ENCODE assay signal across 21 cellular contexts in the genomic region with DNA sequence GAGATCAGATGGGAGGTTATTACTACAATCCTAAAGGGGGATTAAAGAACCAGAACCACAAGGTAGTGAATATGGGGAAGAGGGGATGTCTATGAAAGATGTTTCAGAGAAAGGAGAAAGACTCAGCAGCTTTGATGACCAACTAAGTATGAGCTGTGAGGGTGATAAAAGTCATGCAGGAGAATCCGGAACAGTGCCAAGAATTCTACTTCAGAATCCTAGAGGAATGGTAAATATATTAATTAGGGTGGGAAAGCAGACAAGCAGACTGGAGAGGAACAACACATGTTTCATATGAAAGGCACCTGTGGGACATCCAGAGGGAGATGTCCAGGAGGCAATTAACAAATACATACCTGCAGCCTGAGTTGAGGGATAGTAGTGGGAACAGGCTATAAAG.
DNase-seq lines count a peak whose midpoint lies in the region; ATAC-seq, FAIRE-seq and TF ChIP-seq lines count a peak whose summit lies in the region.
"Had no signal": no experiment of that assay in that cellular context is flagged by ENCODE, and none has a peak within 500 bp of the region (broad histone marks: within the 10 kb centered on the region; RNA-seq: fewer than 3 reads in every experiment).

No MANE protein-coding gene starts in this region.

- peaks cover 32% of the 10 kb centered on the region for H3K4me1 Mint-ChIP-seq in T-helper 1 cell treated with Interleukin-12 subunit alpha and Interleukin-12 subunit beta and Interleukin-4 antibody, amounts not matched to agents 30 μg/mL and 1 μg/mL, for 36 hours (ENCODE audit: low read depth)
- H3K4me1 Mint-ChIP-seq in T-helper 17 cell: peaks cover 17% of the 10 kb centered on the region

- no peak for TF ChIP-seq CTCF in A673 (conservative IDR thresholded peaks at IDR 0.05; ENCODE audit: low read depth, low read length)
- TF ChIP-seq CTCF in endothelial cell of umbilical vein (IDR thresholded peaks at IDR 0.05; ENCODE audit: extremely low read depth in 1 of 2, insufficient read depth in 1 of 2, low read depth in 1 of 2, low read length in 2 of 2): no peak

- H3K9ac ChIP-seq in endothelial cell of umbilical vein (replicated peaks; ENCODE audit: extremely low read depth, insufficient read depth, low read length): no peak overlapping the region

- H3K4me3 ChIP-seq in A673 (ENCODE audit: low read depth, low read length, poor library complexity, severe bottlenecking) (no peak overlapping the region), endothelial cell of umbilical vein (replicated peaks in 1 of 3; ENCODE audit: insufficient read depth in 1 of 3, low read depth in 1 of 3, low read length in 3 of 3) (no peak overlapping the region)
- H3K4me3 ChIP-seq: ascending aorta, skin epidermis, suprapubic skin had no signal

- no peaks in the 10 kb centered on the region for H3K9me3 ChIP-seq in A673 (ENCODE audit: low read depth, low read length, poor library complexity, severe bottlenecking)
- H3K9me3 ChIP-seq in T-helper 17 cell (ENCODE audit: control insufficient read depth, low read length, poor library complexity, severe bottlenecking): no peaks in the 10 kb centered on the region
- H3K9me3 ChIP-seq in endothelial cell of umbilical vein (replicated peaks; ENCODE audit: control insufficient read depth, insufficient read depth, low read length): no peaks in the 10 kb centered on the region
- H3K9me3 ChIP-seq: ascending aorta, suprapubic skin had no signal

- H3K36me3 ChIP-seq in A673 (ENCODE audit: insufficient read depth, low read length, poor library complexity, severe bottlenecking) (peaks cover 39% of the 10 kb centered on the region), endothelial cell of umbilical vein (ENCODE audit: control insufficient read depth in 2 of 2, extremely low read depth in 1 of 2, insufficient read depth in 2 of 2, low read length in 2 of 2) (no peaks in the 10 kb centered on the region)
- H3K36me3 ChIP-seq: ascending aorta, suprapubic skin had no signal

- H3K36me3 Mint-ChIP-seq in T-helper 1 cell treated with Interleukin-12 subunit alpha and Interleukin-12 subunit beta and Interleukin-4 antibody, amounts not matched to agents 30 μg/mL and 1 μg/mL, for 36 hours (ENCODE audit: low read depth): peaks cover 28% of the 10 kb centered on the region
- H3K36me3 Mint-ChIP-seq in T-helper 17 cell (ENCODE audit: low read depth): no peaks in the 10 kb centered on the region

- FAIRE-seq in endothelial cell of umbilical vein (lab: Jason Lieb, UNC): no peak

- no peaks in the 10 kb centered on the region for H3K9me3 Mint-ChIP-seq in T-helper 1 cell treated with Interleukin-12 subunit alpha and Interleukin-12 subunit beta and Interleukin-4 antibody, amounts not matched to agents 30 μg/mL and 1 μg/mL, for 36 hours

- no peaks in the 10 kb centered on the region for H4K20me1 ChIP-seq in endothelial cell of umbilical vein (replicated peaks; ENCODE audit: control insufficient read depth, extremely low read depth, insufficient read depth, low read length)

- no TSS peak for BruUV-seq in A673 (replicated peaks; lab: Mats Ljungman, UMichigan)
- BruUV-seq in endothelial cell of umbilical vein (replicated peaks; lab: Mats Ljungman, UMichigan): no TSS peak

- H3K27me3 Mint-ChIP-seq in T-helper 1 cell treated with Interleukin-12 subunit alpha and Interleukin-12 subunit beta and Interleukin-4 antibody, amounts not matched to agents 30 μg/mL and 1 μg/mL, for 36 hours (ENCODE audit: low read depth): no peaks in the 10 kb centered on the region
- H3K27me3 Mint-ChIP-seq in T-helper 17 cell: no peaks in the 10 kb centered on the region
- H3K27me3 Mint-ChIP-seq: progenitor cell of endocrine pancreas had no signal

- no peak for DNase-seq in T-helper 1 cell
- no peak for DNase-seq in A673 (ENCODE audit: low spot score)
- DNase-seq in T-helper 17 cell: no peak
- peak; percentile 1 for DNase-seq in endothelial cell of umbilical vein (ENCODE audit: low read depth, low spot score)
- DNase-seq in medulla oblongata (ENCODE audit: extremely low spot score): no peak
- DNase-seq in NCI-H748 (lab: John Stamatoyannopoulos, UW; ENCODE audit: unreplicated experiment): no peak
- DNase-seq in HEK293T (ENCODE audit: extremely low spot score): no peak
- DNase-seq: C1 segment of cervical spinal cord; DMS 273 treated with DMSO at 0.1 percent for 48 hours; hippocampal formation; kidney; NCI-H1436; NCI-H748 treated with DMSO at 0.1 percent for 48 hours; stimulated activated CD4-positive, alpha-beta T cell treated with anti-CD3 and anti-CD28 coated beads, Interleukin-4, amount 100 ng/mL, for 24 hours; T-helper 9 cell had no signal

- H3K27ac ChIP-seq in A673 (ENCODE audit: low read depth, low read length, poor library complexity, severe bottlenecking) (peak overlapping the region; percentile 51), endothelial cell of umbilical vein (ENCODE audit: insufficient read depth, low read depth, low read length) (no peak overlapping the region)
- H3K27ac ChIP-seq: ascending aorta, suprapubic skin had no signal

- POLR2A ChIA-PET in A673 (lab: Charles Lee; ENCODE audit: low non-redundant PET): no interaction called here
- POLR2A ChIA-PET in endothelial cell of umbilical vein (lab: Charles Lee): no interaction called here
- POLR2A ChIA-PET in HEK293T (lab: Yijun Ruan, JAX): no interaction called here

- ATAC-seq in T-helper 17 cell: no peak

- no peaks in the 10 kb centered on the region for H3K79me2 ChIP-seq in endothelial cell of umbilical vein (ENCODE audit: control insufficient read depth, insufficient read depth, low read length)

- peaks cover 20% of the 10 kb centered on the region for H3K4me1 ChIP-seq in A673 (ENCODE audit: insufficient read depth, low read length, poor library complexity, severe bottlenecking)
- peaks cover 8% of the 10 kb centered on the region for H3K4me1 ChIP-seq in endothelial cell of umbilical vein (ENCODE audit: control insufficient read depth, extremely low read depth, insufficient read depth, low read length)
- H3K4me1 ChIP-seq: ascending aorta had no signal

- intact Hi-C loops in A673 (cut with micrococcal nuclease; ENCODE audit: unreplicated experiment): no loop called here
- intact Hi-C loops in endothelial cell of umbilical vein (cut with micrococcal nuclease): loop anchor here (1.0 to 10.0 kb wide), 3 partner anchors 18 to 518 kb away; no protein-coding TSS in a partner anchor

- H3K9me1 ChIP-seq in endothelial cell of umbilical vein (replicated peaks; ENCODE audit: control insufficient read depth, extremely low read depth, insufficient read depth, low read length): no peaks in the 10 kb centered on the region

- H3K27me3 ChIP-seq in A673 (replicated peaks; ENCODE audit: insufficient read depth, low read depth, low read length, poor library complexity) (no peaks in the 10 kb centered on the region), endothelial cell of umbilical vein (ENCODE audit: control insufficient read depth in 2 of 2, insufficient read depth in 2 of 2, low read length in 2 of 2) (no peaks in the 10 kb centered on the region)
- H3K27me3 ChIP-seq: ascending aorta, suprapubic skin had no signal

- CTCF ChIA-PET in A673 (lab: Charles Lee) (interaction anchor here (0.5 kb wide), 1 partner anchor 23 kb away, joined by 3 read pairs; no protein-coding TSS in a partner anchor), endothelial cell of umbilical vein (lab: Charles Lee) (interaction anchor here (1.0 to 2.8 kb wide), 2 partner anchors 18 to 533 kb away, joined by 3 to 17 read pairs; no protein-coding TSS in a partner anchor), HEK293T (lab: Yijun Ruan, JAX) (no interaction called here)

- H3K4me2 ChIP-seq in endothelial cell of umbilical vein (ENCODE audit: insufficient read depth, low read length): no peak overlapping the region

- H3K27ac Mint-ChIP-seq in T-helper 1 cell treated with Interleukin-12 subunit alpha and Interleukin-12 subunit beta and Interleukin-4 antibody, amounts not matched to agents 30 μg/mL and 1 μg/mL, for 36 hours: peak overlapping the region; percentile 76
- H3K27ac Mint-ChIP-seq in T-helper 17 cell: peak overlapping the region; percentile 79
- H3K27ac Mint-ChIP-seq: progenitor cell of endocrine pancreas had no signal

- no peak for TF ChIP-seq POLR2A in endothelial cell of umbilical vein (IDR thresholded peaks at IDR 0.05; ENCODE audit: low read depth, low read length)

- H2AFZ ChIP-seq in endothelial cell of umbilical vein (ENCODE audit: low read depth, low read length): no peak overlapping the region

- no peak overlapping the region for H3K4me3 Mint-ChIP-seq in T-helper 1 cell treated with Interleukin-12 subunit alpha and Interleukin-12 subunit beta and Interleukin-4 antibody, amounts not matched to agents 30 μg/mL and 1 μg/mL, for 36 hours
- H3K4me3 Mint-ChIP-seq in T-helper 17 cell: no peak overlapping the region
- H3K4me3 Mint-ChIP-seq: nephron had no signal

- dilution Hi-C loops in endothelial cell of umbilical vein (cut with MboI; ENCODE audit: extremely low pct_ligation_motif_present, low sequenced_read_pairs): no loop called here

TF ChIP-seq in endothelial cell of umbilical vein, 7 proteins besides CTCF, POLR2A, EP300 and RAD21 (continues in another document):
- TF ChIP-seq MYC (IDR thresholded peaks at IDR 0.05; ENCODE audit: low read depth, low read length) (no peak), GATA2 (IDR thresholded peaks at IDR 0.05; ENCODE audit: insufficient read depth, insufficient read length, low read depth, low read length) (no peak), FOS (IDR thresholded peaks at IDR 0.05; ENCODE audit: borderline replicate concordance, insufficient read depth, low read length) (no peak), JUN (IDR thresholded peaks at IDR 0.05; ENCODE audit: borderline replicate concordance, insufficient read depth, insufficient read length, low read depth) (no peak), POLR2AphosphoS5 (IDR thresholded peaks at IDR 0.05; ENCODE audit: insufficient read depth, low read depth, low read length) (no peak)
- TF ChIP-seq, protein P1, sequence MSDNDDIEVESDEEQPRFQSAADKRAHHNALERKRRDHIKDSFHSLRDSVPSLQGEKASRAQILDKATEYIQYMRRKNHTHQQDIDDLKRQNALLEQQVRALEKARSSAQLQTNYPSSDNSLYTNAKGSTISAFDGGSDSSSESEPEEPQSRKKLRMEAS (IDR thresholded peaks at IDR 0.05; ENCODE audit: insufficient read depth, insufficient read length): no peak

TF ChIP-seq in HEK293T, 16 proteins besides CTCF, POLR2A, EP300 and RAD21 (continues in another document):
- TF ChIP-seq SUZ12 (IDR thresholded peaks at IDR 0.05): no peak
- TF ChIP-seq ARNT (IDR thresholded peaks at IDR 0.05): no peak
- TF ChIP-seq SP1 (IDR thresholded peaks at IDR 0.05): no peak
- no peak for TF ChIP-seq ELF4 (IDR thresholded peaks at IDR 0.05)
- no peak for TF ChIP-seq FOXM1 (IDR thresholded peaks at IDR 0.05; ENCODE audit: borderline replicate concordance)
- no peak for TF ChIP-seq FOXA1 (IDR thresholded peaks at IDR 0.05)
- no peak for TF ChIP-seq BHLHE40 (IDR thresholded peaks at IDR 0.05; ENCODE audit: borderline replicate concordance)
- no peak for TF ChIP-seq L3MBTL2 (conservative IDR thresholded peaks at IDR 0.05)
- TF ChIP-seq FOXK2 (IDR thresholded peaks at IDR 0.05): no peak
- no peak for TF ChIP-seq LEF1 (IDR thresholded peaks at IDR 0.05; ENCODE audit: borderline replicate concordance)
- no peak for TF ChIP-seq NFRKB (IDR thresholded peaks at IDR 0.05)
- no peak for TF ChIP-seq ZNF384 (IDR thresholded peaks at IDR 0.05)
